In the genomic region with DNA sequence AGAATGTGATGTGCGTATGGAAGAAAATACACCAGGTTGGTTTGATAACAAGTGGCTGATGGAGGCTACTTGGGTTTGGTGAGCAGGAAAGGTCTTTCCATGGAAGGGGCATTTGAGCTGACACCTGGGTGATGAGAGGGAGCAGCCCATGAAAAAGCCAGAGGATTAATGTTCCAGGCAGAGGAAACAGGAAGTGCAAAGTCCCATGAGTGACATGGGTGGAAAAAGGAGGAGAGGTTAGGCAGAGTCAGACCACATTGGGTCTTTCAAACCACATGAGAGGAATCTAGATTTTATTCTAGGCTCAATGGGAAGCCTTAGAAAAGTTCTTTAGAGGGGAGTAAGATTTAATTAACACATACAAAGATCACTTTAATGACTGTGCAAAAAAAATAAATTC, we compare ENCODE assay signal across 23 cellular contexts.
"Had no signal": no experiment of that assay in that cellular context is flagged by ENCODE, and none has a peak within 500 bp of the region (broad histone marks: within the 10 kb centered on the region; RNA-seq: fewer than 3 reads in every experiment).

No MANE protein-coding gene starts in this region.

- H3K27ac ChIP-seq: esophagus muscularis mucosa, gastrocnemius medialis, heart right ventricle, left ventricle myocardium inferior, lower lobe of right lung, neural progenitor cell, ovary, spleen, tibial artery had no signal

- H3K9me3 ChIP-seq: esophagus muscularis mucosa, gastrocnemius medialis, heart right ventricle, left ventricle myocardium inferior, lower lobe of right lung, ovary, spleen, tibial artery had no signal

- H3K36me3 Mint-ChIP-seq: memory B cell; mesothelial cell of epicardium; natural killer cell treated with Interleukin-12 subunit alpha and Interleukin-12 subunit beta and Interleukin-15 and Interleukin-18, amount 100 ng/mL, for 72 hours; neural progenitor cell; stimulated activated memory B cell treated with anti-CD40 and anti-IgM and Interleukin-4, amounts not matched to agents 10 μg/mL and 1 μg/mL and 100 μg/mL, for 72 hours had no signal

- H3K9ac ChIP-seq: neural progenitor cell had no signal

- H3K4me1 ChIP-seq: esophagus muscularis mucosa, gastrocnemius medialis, heart right ventricle, left ventricle myocardium inferior, lower lobe of right lung, neural progenitor cell, spleen, tibial artery had no signal

- H3K27me3 Mint-ChIP-seq: natural killer cell treated with Interleukin-12 subunit alpha and Interleukin-12 subunit beta and Interleukin-15 and Interleukin-18, amount 100 ng/mL, for 72 hours; stimulated activated memory B cell treated with anti-CD40 and anti-IgM and Interleukin-4, amounts not matched to agents 10 μg/mL and 1 μg/mL and 100 μg/mL, for 72 hours; stimulated activated naive CD8-positive, alpha-beta T cell treated with anti-CD3 and anti-CD28 coated beads, Interleukin-15, Interleukin-2, amounts not matched to agents 100 ng/mL and 50 ng/mL, for 24 hours had no signal

- FAIRE-seq: endometrium had no signal

- H3K36me3 ChIP-seq: esophagus muscularis mucosa, gastrocnemius medialis, heart right ventricle, left ventricle myocardium inferior, lower lobe of right lung, neural progenitor cell, ovary, spleen, tibial artery had no signal

- H3K4me1 Mint-ChIP-seq: memory B cell; mesothelial cell of epicardium; neural progenitor cell; stimulated activated memory B cell treated with anti-CD40 and anti-IgM and Interleukin-4, amounts not matched to agents 10 μg/mL and 1 μg/mL and 100 μg/mL, for 72 hours had no signal

- H3K4me3 Mint-ChIP-seq: memory B cell; mesothelial cell of epicardium; natural killer cell treated with Interleukin-12 subunit alpha and Interleukin-12 subunit beta and Interleukin-15 and Interleukin-18, amount 100 ng/mL, for 72 hours; neural progenitor cell; stimulated activated memory B cell treated with anti-CD40 and anti-IgM and Interleukin-4, amounts not matched to agents 10 μg/mL and 1 μg/mL and 100 μg/mL, for 72 hours; stimulated activated naive CD8-positive, alpha-beta T cell treated with anti-CD3 and anti-CD28 coated beads, Interleukin-15, Interleukin-2, amounts not matched to agents 100 ng/mL and 50 ng/mL, for 24 hours had no signal

- H3K4me2 ChIP-seq: neural progenitor cell had no signal

- H3K9me3 Mint-ChIP-seq: mesothelial cell of epicardium; neural progenitor cell; stimulated activated memory B cell treated with anti-CD40 and anti-IgM and Interleukin-4, amounts not matched to agents 10 μg/mL and 1 μg/mL and 100 μg/mL, for 72 hours had no signal

- H3K27ac Mint-ChIP-seq: memory B cell; mesothelial cell of epicardium; natural killer cell treated with Interleukin-12 subunit alpha and Interleukin-12 subunit beta and Interleukin-15 and Interleukin-18, amount 100 ng/mL, for 72 hours; neural progenitor cell; stimulated activated memory B cell treated with anti-CD40 and anti-IgM and Interleukin-4, amounts not matched to agents 10 μg/mL and 1 μg/mL and 100 μg/mL, for 72 hours; stimulated activated naive CD8-positive, alpha-beta T cell treated with anti-CD3 and anti-CD28 coated beads, Interleukin-15, Interleukin-2, amounts not matched to agents 100 ng/mL and 50 ng/mL, for 24 hours had no signal

- ATAC-seq: gastrocnemius medialis; heart right ventricle; left cardiac atrium; lower lobe of right lung; natural killer cell treated with Interleukin-12 subunit alpha and Interleukin-12 subunit beta and Interleukin-15 and Interleukin-18, amount 100 ng/mL, for 72 hours; right cardiac atrium; stimulated activated memory B cell treated with anti-CD40 and anti-IgM and Interleukin-4, amounts not matched to agents 10 μg/mL and 1 μg/mL and 100 μg/mL, for 72 hours had no signal

- H3K27me3 ChIP-seq: esophagus muscularis mucosa, gastrocnemius medialis, heart right ventricle, neural progenitor cell, ovary, spleen, tibial artery had no signal

- H2AFZ ChIP-seq: neural progenitor cell had no signal

- H3K4me3 ChIP-seq: esophagus muscularis mucosa, gastrocnemius medialis, heart right ventricle, left ventricle myocardium inferior, lower lobe of right lung, neural progenitor cell, ovary, spleen, tibial artery had no signal

- DNase-seq: effector memory CD4-positive, alpha-beta T cell; gastrocnemius medialis; heart right ventricle; islet precursor cell; left cardiac atrium; left ventricle myocardium inferior; lower lobe of right lung; nucleus accumbens; ovary; right cardiac atrium; spleen; stimulated activated CD4-positive, alpha-beta T cell treated with anti-CD3 and anti-CD28 coated beads, Interleukin-15, amount 100 ng/mL, for 24 hours; stimulated activated CD4-positive, alpha-beta T cell treated with anti-CD3 and anti-CD28 coated beads, Interleukin-1b, Interleukin-23, amount 100 ng/mL, for 48 hours; stimulated activated CD4-positive, alpha-beta T cell treated with anti-CD3 and anti-CD28 coated beads, Interleukin-4, amount 100 ng/mL, for 24 hours; tibial artery had no signal
